Comparison of ENCODE assay signal across 14 cellular contexts in the genomic region with DNA sequence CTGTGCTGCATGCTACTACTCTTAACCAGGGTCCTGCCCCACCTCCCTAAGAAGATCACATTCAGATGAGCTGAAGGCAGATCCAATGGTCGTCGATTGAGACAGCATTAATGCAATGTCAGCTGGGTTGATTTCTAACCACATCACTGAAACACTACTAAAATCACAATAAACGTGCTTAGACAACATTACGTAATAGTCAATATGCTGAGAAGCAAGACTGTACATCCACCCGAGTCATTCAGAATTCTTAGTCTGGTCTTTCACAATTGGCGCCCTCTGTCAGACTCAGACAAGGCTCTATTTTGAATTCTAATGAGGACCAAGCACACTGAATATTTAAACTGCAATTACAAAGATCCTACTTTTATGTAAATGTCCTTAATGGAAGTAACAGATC.
DNase-seq lines count a peak whose midpoint lies in the region; FAIRE-seq and TF ChIP-seq lines count a peak whose summit lies in the region.
"Had no signal": no experiment of that assay in that cellular context is flagged by ENCODE, and none has a peak within 500 bp of the region (broad histone marks: within the 10 kb centered on the region; RNA-seq: fewer than 3 reads in every experiment).

No MANE protein-coding gene starts in this region.

- no peak for TF ChIP-seq CTCF in fibroblast of lung (conservative IDR thresholded peaks at IDR 0.05 in 1 of 2, IDR thresholded peaks at IDR 0.05 in 1 of 2; ENCODE audit: low read depth in 1 of 2, low read length in 2 of 2)

- DNase-seq in NOMO-1 treated with DMSO at 0.1 percent for 48 hours (lab: John Stamatoyannopoulos, UW; ENCODE audit: unreplicated experiment) (peak; percentile 65), NOMO-1 treated with dmso at 0.1 percent for 144 hours (lab: John Stamatoyannopoulos, UW; ENCODE audit: unreplicated experiment) (no peak), NCI-H748 (lab: John Stamatoyannopoulos, UW; ENCODE audit: unreplicated experiment) (peak; percentile 74), fibroblast of lung (ENCODE audit: low read depth in 2 of 2) (peak; percentile 55 to 69), H54 (ENCODE audit: insufficient read length, low spot score) (no peak), COLO829 (ENCODE audit: low spot score) (no peak), activated gamma-delta T cell treated with Interleukin-2 at 50 U/mL for 16 hours (no peak)
- DNase-seq: activated CD4-positive, alpha-beta T cell treated with anti-CD3 and anti-CD28 coated beads, Interleukin-2, amount 50 U/mL, for 48 hours; H7 had no signal

- H3K36me3 ChIP-seq in fibroblast of lung (ENCODE audit: control insufficient read depth, insufficient read depth, low read length) (no peaks in the 10 kb centered on the region), skeletal muscle tissue (ENCODE audit: control insufficient read depth in 3 of 3, insufficient read depth in 3 of 3, low read length in 3 of 3) (no peaks in the 10 kb centered on the region)
- H3K36me3 ChIP-seq: pancreas, thoracic aorta had no signal

- no peak for TF ChIP-seq POLR2A in H54 (IDR thresholded peaks at IDR 0.05; ENCODE audit: low read depth, low read length)

- H3K27me3 ChIP-seq in fibroblast of lung (ENCODE audit: control insufficient read depth, insufficient read depth, low read length) (no peaks in the 10 kb centered on the region), skeletal muscle tissue (ENCODE audit: control insufficient read depth in 3 of 3, insufficient read depth in 3 of 3, low read length in 3 of 3) (no peaks in the 10 kb centered on the region)
- H3K27me3 ChIP-seq: pancreas had no signal

- H3K9me3 ChIP-seq in fibroblast of lung (ENCODE audit: control insufficient read depth, insufficient read depth, low read depth, low read length) (no peaks in the 10 kb centered on the region), skeletal muscle tissue (ENCODE audit: control insufficient read depth in 3 of 3, low read length in 3 of 3) (no peaks in the 10 kb centered on the region)
- H3K9me3 ChIP-seq: pancreas, thoracic aorta had no signal

- H3K4me1 ChIP-seq in fibroblast of lung (ENCODE audit: control insufficient read depth, extremely low read depth, insufficient read depth, low read length) = no peaks in the 10 kb centered on the region
- H3K4me1 ChIP-seq in skeletal muscle tissue (ENCODE audit: control insufficient read depth in 3 of 3, insufficient read depth in 3 of 3, low read length in 3 of 3) = peaks cover 6 to 34% (median 22%) of the 10 kb centered on the region in 3 donors
- H3K4me1 ChIP-seq: pancreas had no signal

- peak overlapping the region; percentile 4 for H3K27ac ChIP-seq in fibroblast of lung (ENCODE audit: insufficient read depth, low read length)
- peak overlapping the region; percentile 49 for H3K27ac ChIP-seq in skeletal muscle tissue (ENCODE audit: low read depth, low read length)
- H3K27ac ChIP-seq: pancreas, SK-N-MC, thoracic aorta had no signal

- no peaks in the 10 kb centered on the region for H3K79me2 ChIP-seq in fibroblast of lung (ENCODE audit: control insufficient read depth, insufficient read depth, low read length)

- FAIRE-seq in H54 (lab: Jason Lieb, UNC) = no peak
- FAIRE-seq: endometrium, pancreas had no signal

- no peaks in the 10 kb centered on the region for H4K20me1 ChIP-seq in fibroblast of lung (ENCODE audit: control insufficient read depth, extremely low read depth, insufficient read depth, low read length)

- H3K9ac ChIP-seq in fibroblast of lung (ENCODE audit: insufficient read depth, low read length) (no peak overlapping the region), skeletal muscle tissue (ENCODE audit: low read depth in 1 of 3, low read length in 3 of 3) (peak overlapping the region in 1 of 3 donors; percentile 35)

- no peak overlapping the region for H2AFZ ChIP-seq in fibroblast of lung (ENCODE audit: low read length)

- H3K4me2 ChIP-seq in fibroblast of lung (ENCODE audit: extremely low read depth, insufficient read depth, low read length) = no peak overlapping the region

- H3K4me3 ChIP-seq in fibroblast of lung (replicated peaks in 1 of 4; ENCODE audit: control extremely low read depth in 1 of 4, insufficient read depth in 1 of 4, low read depth in 3 of 4, low read length in 4 of 4) = no peak overlapping the region
- H3K4me3 ChIP-seq in skeletal muscle tissue (ENCODE audit: low read length in 3 of 3) = no peak overlapping the region
- H3K4me3 ChIP-seq: pancreas, SK-N-MC, thoracic aorta had no signal

Comparison
In these comparisons a context has a peak if more than half of its experiments do, and no peak if none do; other contexts are left out.
1. DNase-seq: peak in NOMO-1 treated with DMSO at 0.1 percent for 48 hours (single experiment), NCI-H748 (single experiment) and fibroblast of lung (2 of 2); none in NOMO-1 treated with dmso at 0.1 percent for 144 hours (single experiment), H54 (single experiment), COLO829 (single experiment) and activated gamma-delta T cell treated with Interleukin-2 at 50 U/mL for 16 hours (single experiment).